ENCODE assay signal across 17 cellular contexts in the genomic region with DNA sequence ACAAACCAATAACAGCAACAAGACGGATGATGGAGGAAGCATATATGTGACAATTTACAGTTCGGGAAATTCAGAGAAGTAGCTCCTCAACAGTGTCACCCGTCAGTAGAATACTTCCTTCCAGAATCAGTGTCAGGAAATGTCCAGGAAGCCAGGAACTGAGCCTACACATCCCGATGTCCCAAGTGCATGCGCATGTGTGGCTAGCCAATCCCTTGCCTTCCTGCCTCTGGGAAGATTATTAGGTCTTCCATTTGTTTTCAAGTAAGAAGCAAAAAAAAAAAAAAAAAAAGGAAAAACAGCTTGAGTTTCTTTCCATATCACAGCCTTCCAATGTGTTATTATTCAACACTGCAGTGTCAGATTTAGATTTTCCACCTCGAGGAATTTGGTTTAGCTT. TPM values are rescaled to one million over a fixed set of nuclear protein-coding genes. Genes with fewer than 3 reads are reported as not detected.
DNase-seq lines count a peak whose midpoint lies in the region; ATAC-seq, FAIRE-seq and TF ChIP-seq lines count a peak whose summit lies in the region.
"Had no signal": no experiment of that assay in that cellular context is flagged by ENCODE, and none has a peak within 500 bp of the region (broad histone marks: within the 10 kb centered on the region; RNA-seq: fewer than 3 reads in every experiment).

No MANE protein-coding gene starts in this region.

- no peak overlapping the region for H2BK5ac ChIP-seq in mesenchymal stem cell (ENCODE audit: low read depth, low read length, poor library complexity, severe bottlenecking)

- H2AK5ac ChIP-seq in mesenchymal stem cell (ENCODE audit: low read length, severe bottlenecking), result no peak overlapping the region

- peak overlapping the region in 3 of 11 experiments; percentile 88 to 91 (median 89); a peak in 6 of 22 replicates for H3K9ac ChIP-seq in BLaER1 treated with 17β-estradiol and CSF1 and Interleukin-3, amounts not matched to agents 10 nM and 100 nM
- H3K9ac ChIP-seq in mesenchymal stem cell (ENCODE audit: low read length), result peak overlapping the region; percentile 91
- no peak overlapping the region for H3K9ac ChIP-seq in kidney (ENCODE audit: low read length in 2 of 2)

- H3K23ac ChIP-seq in mesenchymal stem cell (ENCODE audit: low read length in 2 of 2), result no peak overlapping the region

- peak overlapping the region; percentile 73 for H3K4me3 Mint-ChIP-seq in activated CD8-positive, alpha-beta T cell treated with anti-CD3 and anti-CD28 coated beads for 36 hours

- H3K79me1 ChIP-seq in mesenchymal stem cell (replicated peaks; ENCODE audit: low read length, poor library complexity, severe bottlenecking), result peaks cover 6% of the 10 kb centered on the region

- no peak overlapping the region for H3K14ac ChIP-seq in mesenchymal stem cell (ENCODE audit: low read length in 2 of 2)

- no peak overlapping the region for H2BK15ac ChIP-seq in mesenchymal stem cell (ENCODE audit: low read depth, poor library complexity, severe bottlenecking)

- no peak overlapping the region for H4K91ac ChIP-seq in mesenchymal stem cell (ENCODE audit: low read length)

- H3K4me3 ChIP-seq in BLaER1 treated with 17β-estradiol and CSF1 and Interleukin-3, amounts not matched to agents 10 nM and 100 nM, result peak overlapping the region in 6 of 10 experiments; percentile 79 to 96 (median 94); a peak in 5 of 20 replicates
- H3K4me3 ChIP-seq in mesenchymal stem cell (ENCODE audit: insufficient read depth in 1 of 2, low read depth in 1 of 2, low read length in 2 of 2), result peak overlapping the region in 1 of 2 experiments; percentile 92
- no peak overlapping the region for H3K4me3 ChIP-seq in kidney (ENCODE audit: low read length in 2 of 2)

- H3K9me3 Mint-ChIP-seq in activated CD8-positive, alpha-beta T cell treated with anti-CD3 and anti-CD28 coated beads for 36 hours, result no peaks in the 10 kb centered on the region

- peak overlapping the region; percentile 86 to 100 (median 97) for H3K4me2 ChIP-seq in BLaER1 treated with 17β-estradiol and CSF1 and Interleukin-3, amounts not matched to agents 10 nM and 100 nM
- H3K4me2 ChIP-seq in mesenchymal stem cell (ENCODE audit: low read length, poor library complexity, severe bottlenecking), result no peak overlapping the region

- H3K27ac Mint-ChIP-seq in activated CD8-positive, alpha-beta T cell treated with anti-CD3 and anti-CD28 coated beads for 36 hours, result no peak overlapping the region

- peaks cover 15% of the 10 kb centered on the region for H3K36me3 Mint-ChIP-seq in activated CD8-positive, alpha-beta T cell treated with anti-CD3 and anti-CD28 coated beads for 36 hours (ENCODE audit: low read depth)

- H3K4me1 Mint-ChIP-seq in activated CD8-positive, alpha-beta T cell treated with anti-CD3 and anti-CD28 coated beads for 36 hours (ENCODE audit: low read depth), result peaks cover 34% of the 10 kb centered on the region

- no peak overlapping the region for H2BK120ac ChIP-seq in mesenchymal stem cell (ENCODE audit: low read depth, low read length)

- intact Hi-C loops in activated CD8-positive, alpha-beta T cell treated with anti-CD3 and anti-CD28 coated beads for 36 hours (cut with micrococcal nuclease), result loop anchor here (5.0 kb wide), 2 partner anchors 57 to 227 kb away; no protein-coding TSS in a partner anchor
- intact Hi-C loops in kidney (cut with DNase I), result loop anchor here (5.0 kb wide), 1 partner anchor 317 kb away; no protein-coding TSS in a partner anchor

- no peak overlapping the region for H4K8ac ChIP-seq in mesenchymal stem cell (ENCODE audit: low read length)

- H3K27ac ChIP-seq in BLaER1 treated with 17β-estradiol and CSF1 and Interleukin-3, amounts not matched to agents 10 nM and 100 nM, result no peak overlapping the region
- H3K27ac ChIP-seq in mesenchymal stem cell (ENCODE audit: low read length, poor library complexity, severe bottlenecking), result no peak overlapping the region
- H3K27ac ChIP-seq in caudate nucleus (ENCODE audit: low read depth, low read length), result no peak overlapping the region
- no peak overlapping the region for H3K27ac ChIP-seq in kidney (ENCODE audit: low read depth in 2 of 2, low read length in 2 of 2)
- H3K27ac ChIP-seq: VCaP had no signal

- no peak overlapping the region for H2BK12ac ChIP-seq in mesenchymal stem cell (ENCODE audit: low read length in 2 of 2)

- H3K4me1 ChIP-seq in BLaER1 treated with 17β-estradiol and CSF1 and Interleukin-3, amounts not matched to agents 10 nM and 100 nM, result peaks cover 29 to 48% (median 38%) of the 10 kb centered on the region in 10 experiments
- H3K4me1 ChIP-seq in mesenchymal stem cell (ENCODE audit: control insufficient read depth, insufficient read depth, low read depth, low read length), result peaks cover 9% of the 10 kb centered on the region
- peaks cover 6 to 12% of the 10 kb centered on the region in 2 donors for H3K4me1 ChIP-seq in kidney (ENCODE audit: control insufficient read depth in 1 of 2, insufficient read depth in 1 of 2, low read depth in 1 of 2, low read length in 2 of 2)

- DNase-seq in EH (ENCODE audit: low read depth) (peak; percentile 26), mesenchymal stem cell (no peak), caudate nucleus (lab: John Stamatoyannopoulos, UW) (no peak), kidney (no peak)
- DNase-seq in activated CD8-positive, alpha-beta T cell treated with anti-CD3 and anti-CD28 coated beads for 36 hours, result no peak
- DNase-seq: erythroblast, GF-D8, hippocampal formation, NCI-H2171 treated with DMSO at 0.1 percent for 48 hours, upper lobe of left lung had no signal

- CTCF ChIA-PET in activated CD8-positive, alpha-beta T cell treated with anti-CD3 and anti-CD28 coated beads for 36 hours (lab: Charles Lee), result interaction anchor here (0.9 to 10.8 kb wide), 28 partner anchors 11 to 449 kb away, joined by 3 to 201 read pairs (median 6); a partner anchor contains a TSS

- POLR2A ChIA-PET in activated CD8-positive, alpha-beta T cell treated with anti-CD3 and anti-CD28 coated beads for 36 hours (lab: Charles Lee), result interaction anchor here (1.0 to 6.6 kb wide), 8 partner anchors 10 to 341 kb away, joined by 3 to 86 read pairs (median 4); a partner anchor contains a TSS

- peaks cover 0 to 12% (median 5%) of the 10 kb centered on the region in 11 experiments; a peak in 10 of 22 replicates for H3K9me3 ChIP-seq in BLaER1 treated with 17β-estradiol and CSF1 and Interleukin-3, amounts not matched to agents 10 nM and 100 nM (replicated peaks in 1 of 11)
- H3K9me3 ChIP-seq in mesenchymal stem cell (ENCODE audit: control insufficient read depth, low read length) (no peaks in the 10 kb centered on the region), kidney (ENCODE audit: control insufficient read depth in 1 of 2, low read length in 2 of 2) (no peaks in the 10 kb centered on the region)
- H3K9me3 ChIP-seq: adrenal gland, right atrium auricular region, upper lobe of left lung had no signal

- no peak for TF ChIP-seq CTCF in activated CD8-positive, alpha-beta T cell treated with anti-CD3 and anti-CD28 coated beads for 36 hours (IDR thresholded peaks at IDR 0.05)
- TF ChIP-seq CTCF in kidney (IDR thresholded peaks at IDR 0.05; ENCODE audit: borderline replicate concordance, extremely low read depth, insufficient read depth), result no peak

- H3K27me3 Mint-ChIP-seq in activated CD8-positive, alpha-beta T cell treated with anti-CD3 and anti-CD28 coated beads for 36 hours, result no peaks in the 10 kb centered on the region

- ATAC-seq in activated CD8-positive, alpha-beta T cell treated with anti-CD3 and anti-CD28 coated beads for 36 hours, result no peak
- no peak for ATAC-seq in HG03521 (IDR thresholded peaks at IDR 0.05; ENCODE audit: unreplicated experiment)
- no peak for ATAC-seq in GM18502 (IDR thresholded peaks at IDR 0.05; ENCODE audit: poor library complexity, unreplicated experiment)
- ATAC-seq: left lobe of liver had no signal

- no peak overlapping the region for H3K18ac ChIP-seq in mesenchymal stem cell (ENCODE audit: low read depth in 1 of 2, low read length in 2 of 2)

- no peak overlapping the region for H2AFZ ChIP-seq in mesenchymal stem cell (ENCODE audit: low read depth, low read length)

- peaks cover 0 to 8% (median 0%) of the 10 kb centered on the region in 11 experiments; a peak in 4 of 22 replicates for H3K36me3 ChIP-seq in BLaER1 treated with 17β-estradiol and CSF1 and Interleukin-3, amounts not matched to agents 10 nM and 100 nM
- H3K36me3 ChIP-seq in mesenchymal stem cell (ENCODE audit: control insufficient read depth in 1 of 2, insufficient read depth in 2 of 2, low read depth in 1 of 2, low read length in 2 of 2), result no peaks in the 10 kb centered on the region
- H3K36me3 ChIP-seq in kidney (ENCODE audit: control insufficient read depth in 1 of 2, insufficient read depth in 2 of 2, low read length in 2 of 2), result no peaks in the 10 kb centered on the region
- H3K36me3 ChIP-seq: adrenal gland, right atrium auricular region, upper lobe of left lung had no signal

- H4K20me1 ChIP-seq in BLaER1 treated with 17β-estradiol and CSF1 and Interleukin-3, amounts not matched to agents 10 nM and 100 nM, result peaks cover 0 to 13% (median 0%) of the 10 kb centered on the region in 11 experiments; a peak in 2 of 22 replicates

- no peak overlapping the region for H3K4ac ChIP-seq in mesenchymal stem cell (ENCODE audit: low read depth in 1 of 2, low read length in 2 of 2)

- FAIRE-seq in kidney (lab: Jason Lieb, UNC), result no peak

- WGBS in mesenchymal stem cell, result 95% methylated on average over 4 of the region's 6 CpGs

- no peaks in the 10 kb centered on the region for H3K27me3 ChIP-seq in BLaER1 treated with 17β-estradiol and CSF1 and Interleukin-3, amounts not matched to agents 10 nM and 100 nM
- H3K27me3 ChIP-seq in mesenchymal stem cell (ENCODE audit: control insufficient read depth in 1 of 2, insufficient read depth in 1 of 2, low read length in 2 of 2), result no peaks in the 10 kb centered on the region
- H3K27me3 ChIP-seq: adrenal gland, right atrium auricular region, upper lobe of left lung had no signal

RNA-seq across cellular contexts. Expression of a gene that starts 1.3 kb away (rescaled TPM):
- total RNA-seq in activated CD8-positive, alpha-beta T cell treated with anti-CD3 and anti-CD28 coated beads for 36 hours, result 10 to 100 TPM; 51.8 to 56.3 TPM
- 8.5 TPM for polyA plus RNA-seq in mesenchymal stem cell (2013, experiment 1 of 2)
- 8.1 TPM for polyA plus RNA-seq in mesenchymal stem cell (2013, experiment 2 of 2)
- 41.3 TPM for total RNA-seq in kidney
- polyA plus RNA-seq in kidney (ENCODE audit: insufficient read depth, low read depth, low replicate concordance), result 14.2 TPM

RNA-seq across cellular contexts. Expression of a gene that starts 9.4 kb away (rescaled TPM):
- total RNA-seq in activated CD8-positive, alpha-beta T cell treated with anti-CD3 and anti-CD28 coated beads for 36 hours, result 10 to 100 TPM; 80.9 to 89.1 TPM
- 42.5 TPM for polyA plus RNA-seq in mesenchymal stem cell (2013, experiment 1 of 2)
- polyA plus RNA-seq in mesenchymal stem cell (2013, experiment 2 of 2), result 44.5 TPM
- total RNA-seq in kidney, result 46.0 TPM
- 26.0 TPM for polyA plus RNA-seq in kidney (ENCODE audit: insufficient read depth, low read depth, low replicate concordance)

Comparison
In these comparisons a context has a peak if more than half of its experiments do, and no peak if none do; other contexts are left out.
1. H3K4me3 ChIP-seq: peak in BLaER1 treated with 17β-estradiol and CSF1 and Interleukin-3, amounts not matched to agents 10 nM and 100 nM (6 of 10); none in kidney (0 of 2).